In genomic region chr20:62710886-62711702, GRCh38 we compare ENCODE assay signal across 12 cellular contexts. TPM values are rescaled to one million over a fixed set of nuclear protein-coding genes. Genes with fewer than 3 reads are reported as not detected.
DNase-seq lines count a peak whose midpoint lies in the region; ATAC-seq and TF ChIP-seq lines count a peak whose summit lies in the region.
"Had no signal": no experiment of that assay in that cellular context is flagged by ENCODE, and none has a peak within 500 bp of the region (broad histone marks: within the 10 kb centered on the region; RNA-seq: fewer than 3 reads in every experiment).

No MANE protein-coding gene starts in this region.

- DNase-seq in stimulated activated CD4-positive, alpha-beta T cell treated with anti-CD3 and anti-CD28 coated beads, Interleukin-15, amount 100 ng/mL, for 24 hours: peak; percentile 50
- no peak for DNase-seq in stimulated activated CD4-positive, alpha-beta T cell treated with anti-CD3 and anti-CD28 coated beads, Interleukin-2, amount 100 ng/mL, for 48 hours
- DNase-seq in Panc1 (ENCODE audit: low read depth, low spot score): no peak
- DNase-seq in chondrocyte (ENCODE audit: low spot score): peak; percentile 92
- DNase-seq in cerebellum (ENCODE audit: low spot score): no peak
- DNase-seq: uterus had no signal

- no peak overlapping the region for H3K9ac ChIP-seq in stomach smooth muscle (ENCODE audit: low read length in 2 of 2)

- H3K4me1 ChIP-seq in Panc1 (ENCODE audit: control insufficient read depth, insufficient read depth, low read length) (peaks cover 66% of the 10 kb centered on the region), stomach smooth muscle (ENCODE audit: control insufficient read depth, insufficient read depth, low read length) (peaks cover 41% of the 10 kb centered on the region)
- H3K4me1 ChIP-seq: uterus had no signal

- H3K27me3 Mint-ChIP-seq in chondrocyte (ENCODE audit: low read depth): peaks cover 58% of the 10 kb centered on the region

- in situ Hi-C loops in Panc1 (cut with HindIII; ENCODE audit: low pct_unique_long_range_greater_than_20kb, low sequenced_read_pairs): no loop called here

- H3K36me3 ChIP-seq in Panc1 (ENCODE audit: control insufficient read depth, insufficient read depth, low read length) (peaks cover 3% of the 10 kb centered on the region; the same call in 1 of the 2 replicates), stomach smooth muscle (ENCODE audit: control insufficient read depth in 2 of 2, insufficient read depth in 2 of 2, low read length in 2 of 2) (no peaks in the 10 kb centered on the region)
- H3K36me3 ChIP-seq: uterus had no signal

- H3K9me3 ChIP-seq in Panc1 (ENCODE audit: control insufficient read depth, insufficient read depth, low read depth, low read length) (no peaks in the 10 kb centered on the region), stomach smooth muscle (ENCODE audit: control insufficient read depth in 2 of 2, low read length in 2 of 2) (no peaks in the 10 kb centered on the region)
- H3K9me3 ChIP-seq: uterus had no signal

- peaks cover 5% of the 10 kb centered on the region for H3K9me3 Mint-ChIP-seq in chondrocyte (ENCODE audit: low read depth)
- H3K9me3 Mint-ChIP-seq: T-helper 2 cell treated with Interferon-gamma antibody and Interleukin-4, amounts not matched to agents 5 μg/mL and 100 μg/mL, for 36 hours had no signal

- no peaks in the 10 kb centered on the region for H3K36me3 Mint-ChIP-seq in chondrocyte (ENCODE audit: low read depth)
- H3K36me3 Mint-ChIP-seq: mesothelial cell of epicardium had no signal

- TF ChIP-seq CTCF in Panc1 (IDR thresholded peaks at IDR 0.05) (no peak), chondrocyte (IDR thresholded peaks at IDR 0.05) (no peak)

- peak overlapping the region; percentile 89 for H3K27ac ChIP-seq in Panc1 (ENCODE audit: low read length)
- no peak overlapping the region for H3K27ac ChIP-seq in stomach smooth muscle (ENCODE audit: low read length)
- H3K27ac ChIP-seq: uterus had no signal

- no peak overlapping the region for H3K4me3 Mint-ChIP-seq in chondrocyte (ENCODE audit: unreplicated experiment)
- H3K4me3 Mint-ChIP-seq: mesothelial cell of epicardium; T-helper 2 cell treated with Interferon-gamma antibody and Interleukin-4, amounts not matched to agents 5 μg/mL and 100 μg/mL, for 36 hours had no signal

- H3K4me1 Mint-ChIP-seq in chondrocyte (ENCODE audit: low read depth): no peaks in the 10 kb centered on the region

- H3K27me3 ChIP-seq in Panc1 (ENCODE audit: control insufficient read depth, insufficient read depth, low read length) (no peaks in the 10 kb centered on the region), stomach smooth muscle (ENCODE audit: control insufficient read depth in 1 of 2, insufficient read depth in 2 of 2, low read length in 2 of 2) (peaks cover 27 to 35% of the 10 kb centered on the region in 2 donors)

- no peak overlapping the region for H3K27ac Mint-ChIP-seq in chondrocyte (ENCODE audit: unreplicated experiment)
- H3K27ac Mint-ChIP-seq: mesothelial cell of epicardium; T-helper 2 cell treated with Interferon-gamma antibody and Interleukin-4, amounts not matched to agents 5 μg/mL and 100 μg/mL, for 36 hours had no signal

- CTCF ChIA-PET in Panc1 (lab: Charles Lee): no interaction called here

- peak; percentile 64 for ATAC-seq in Panc1
- no peak for ATAC-seq in HG02798 (IDR thresholded peaks at IDR 0.05; ENCODE audit: poor library complexity, unreplicated experiment)
- no peak for ATAC-seq in HG03159 (IDR thresholded peaks at IDR 0.05; ENCODE audit: unreplicated experiment)

- intact Hi-C loops in Panc1 (cut with micrococcal nuclease; ENCODE audit: unreplicated experiment): no loop called here

- peak overlapping the region; percentile 55 to 86 for H3K4me3 ChIP-seq in Panc1 (ENCODE audit: low read depth in 2 of 2, low read length in 2 of 2)
- peak overlapping the region; percentile 22 to 47 for H3K4me3 ChIP-seq in stomach smooth muscle (ENCODE audit: low read length in 2 of 2)
- H3K4me3 ChIP-seq: smooth muscle cell, uterus had no signal

- BruUV-seq in Panc1 (replicated peaks; lab: Mats Ljungman, UMichigan): no TSS peak

- POLR2A ChIA-PET in Panc1 (lab: Charles Lee): no interaction called here

RNA-seq across cellular contexts. Expression of gene NTSR1, which starts 2.5 kb away (rescaled TPM):
- total RNA-seq in Panc1 (2021; ENCODE audit: unreplicated experiment): 44.1 TPM
- 73.6 TPM for polyA plus RNA-seq in Panc1 (2012; ENCODE audit: insufficient read length)
- total RNA-seq in chondrocyte: 0.10 TPM in 1 of 3 replicates, not detected in the others
- 1.8 TPM for total RNA-seq in cerebellum
- total RNA-seq: uterus had no signal
- polyA plus RNA-seq: smooth muscle cell had no signal

Comparison
In these comparisons a context has a peak if more than half of its experiments do, and no peak if none do; other contexts are left out.
1. DNase-seq: peak in stimulated activated CD4-positive, alpha-beta T cell treated with anti-CD3 and anti-CD28 coated beads, Interleukin-15, amount 100 ng/mL, for 24 hours (single experiment) and chondrocyte (single experiment); none in stimulated activated CD4-positive, alpha-beta T cell treated with anti-CD3 and anti-CD28 coated beads, Interleukin-2, amount 100 ng/mL, for 48 hours (0 of 2), Panc1 (single experiment) and cerebellum (single experiment).
2. RNA of gene NTSR1, which starts 2.5 kb away (total RNA-seq): 44.1 TPM in Panc1 (single experiment); 1.8 TPM in cerebellum (single experiment) and 0.10 TPM in chondrocyte; every median in the first group is over 10 times any median in the second.